ENCODE assay signal across 12 cellular contexts in genomic region chr2:213066445-213066746, GRCh38.
DNase-seq lines count a peak whose midpoint lies in the region; ATAC-seq and TF ChIP-seq lines count a peak whose summit lies in the region.
"Had no signal": no experiment of that assay in that cellular context is flagged by ENCODE, and none has a peak within 500 bp of the region (broad histone marks: within the 10 kb centered on the region; RNA-seq: fewer than 3 reads in every experiment).

No MANE protein-coding gene starts in this region.

- 13% methylated on average over 1 of the region's 1 CpG for WGBS in liver
- 0% methylated on average over 1 of the region's 1 CpG for WGBS in right lobe of liver (ENCODE audit: insufficient coverage, low coverage, low lambda C conversion rate, missing lambda C conversion rate)

- no peak for TF ChIP-seq RAD21 in liver (IDR thresholded peaks at IDR 0.05)

- no peak for TF ChIP-seq CTCF in liver (IDR thresholded peaks at IDR 0.05; ENCODE audit: low read depth, low read length, missing input control)
- TF ChIP-seq CTCF in right lobe of liver (IDR thresholded peaks at IDR 0.05) = no peak
- no peak for TF ChIP-seq CTCF in WERI-Rb-1 (IDR thresholded peaks at IDR 0.05; ENCODE audit: low read depth, low read length)
- no peak for TF ChIP-seq CTCF in lower lobe of right lung (IDR thresholded peaks at IDR 0.05)

- H3K9me3 ChIP-seq in liver (ENCODE audit: control insufficient read depth in 4 of 4, low read length in 3 of 4) = no peaks in the 10 kb centered on the region
- H3K9me3 ChIP-seq in right lobe of liver = no peaks in the 10 kb centered on the region
- no peaks in the 10 kb centered on the region for H3K9me3 ChIP-seq in WERI-Rb-1 (ENCODE audit: severe bottlenecking)
- H3K9me3 ChIP-seq in lower lobe of right lung = no peaks in the 10 kb centered on the region
- H3K9me3 ChIP-seq: BLaER1 treated with 17β-estradiol and CSF1 and Interleukin-3, amounts not matched to agents 10 nM and 100 nM had no signal

- H3K4me3 ChIP-seq in liver (ENCODE audit: low read depth in 1 of 3, low read length in 3 of 3) (peak overlapping the region in 1 of 3 donors; percentile 53), right lobe of liver (peak overlapping the region in 1 of 3 donors; percentile 21), WERI-Rb-1 (ENCODE audit: low read depth, low read length) (0 out of 2 replicates have a peak overlapping the region, but pooled peaks have one; percentile 12), lower lobe of right lung (peak overlapping the region; percentile 25)
- H3K4me3 ChIP-seq: BLaER1 treated with 17β-estradiol and CSF1 and Interleukin-3, amounts not matched to agents 10 nM and 100 nM had no signal

- H3K27me3 ChIP-seq in liver (ENCODE audit: control insufficient read depth in 4 of 4, insufficient read depth in 4 of 4, low read length in 3 of 4) (no peaks in the 10 kb centered on the region), right lobe of liver (no peaks in the 10 kb centered on the region), WERI-Rb-1 (ENCODE audit: insufficient read depth, low read depth, severe bottlenecking) (no peaks in the 10 kb centered on the region), lower lobe of right lung (ENCODE audit: low read depth) (no peaks in the 10 kb centered on the region)
- H3K27me3 ChIP-seq: BLaER1 treated with 17β-estradiol and CSF1 and Interleukin-3, amounts not matched to agents 10 nM and 100 nM had no signal

- DNase-seq in right lobe of liver (no peak), WERI-Rb-1 (no peak), lower lobe of right lung (no peak), iPS-NIHi7 (ENCODE audit: extremely low spot score) (no peak), SKM-1 (lab: John Stamatoyannopoulos, UW; ENCODE audit: unreplicated experiment) (no peak), NCI-H2227 (lab: John Stamatoyannopoulos, UW; ENCODE audit: unreplicated experiment) (no peak)
- DNase-seq: activated CD4-positive, alpha-beta memory T cell treated with anti-CD3 and anti-CD28 coated beads for 36 hours; GOT3; NCI-H1930 had no signal

- H3K36me3 ChIP-seq in liver (ENCODE audit: control insufficient read depth in 4 of 4, insufficient read depth in 3 of 4, low read depth in 1 of 4, low read length in 3 of 4) (no peaks in the 10 kb centered on the region), right lobe of liver (no peaks in the 10 kb centered on the region), WERI-Rb-1 (no peaks in the 10 kb centered on the region), lower lobe of right lung (no peaks in the 10 kb centered on the region)
- H3K36me3 ChIP-seq: BLaER1 treated with 17β-estradiol and CSF1 and Interleukin-3, amounts not matched to agents 10 nM and 100 nM had no signal

- intact Hi-C loops in right lobe of liver (cut with DNase I) (no loop called here), lower lobe of right lung (cut with DNase I) (no loop called here)

- H3K4me1 ChIP-seq in liver (ENCODE audit: control insufficient read depth in 4 of 4, insufficient read depth in 4 of 4, low read length in 3 of 4) (peaks cover 0 to 7% (median 5%) of the 10 kb centered on the region in 4 donors), right lobe of liver (peaks cover 0 to 8% (median 0%) of the 10 kb centered on the region in 4 donors), lower lobe of right lung (no peaks in the 10 kb centered on the region)
- H3K4me1 ChIP-seq: BLaER1 treated with 17β-estradiol and CSF1 and Interleukin-3, amounts not matched to agents 10 nM and 100 nM had no signal

- H3K27ac ChIP-seq in liver (ENCODE audit: low read depth in 1 of 2, low read length in 2 of 2) (peak overlapping the region in 1 of 2 donors; percentile 30), right lobe of liver (no peak overlapping the region), WERI-Rb-1 (no peak overlapping the region), lower lobe of right lung (peak overlapping the region; percentile 22)
- H3K27ac ChIP-seq: BLaER1 treated with 17β-estradiol and CSF1 and Interleukin-3, amounts not matched to agents 10 nM and 100 nM had no signal

- ATAC-seq in right lobe of liver = no peak
- ATAC-seq in lower lobe of right lung = no peak
- no peak for ATAC-seq in HG02884 (IDR thresholded peaks at IDR 0.05; ENCODE audit: unreplicated experiment)

- H3K9ac ChIP-seq in liver (ENCODE audit: low read depth in 1 of 2, low read length in 2 of 2) = no peak overlapping the region
- H3K9ac ChIP-seq: BLaER1 treated with 17β-estradiol and CSF1 and Interleukin-3, amounts not matched to agents 10 nM and 100 nM had no signal

- no peak for TF ChIP-seq POLR2A in right lobe of liver (IDR thresholded peaks at IDR 0.05)

TF ChIP-seq in liver, 16 proteins besides CTCF, POLR2A, EP300 and RAD21:
- TF ChIP-seq EGR1 (IDR thresholded peaks at IDR 0.05; ENCODE audit: low read depth in 2 of 2) = no peak
- peak; percentile 0 to 4 for TF ChIP-seq RXRA (IDR thresholded peaks at IDR 0.05)
